Comparison of ENCODE assay signal across 9 cellular contexts in genomic region chr1:97145321-97145956, GRCh38.
DNase-seq lines count a peak whose midpoint lies in the region; ATAC-seq and TF ChIP-seq lines count a peak whose summit lies in the region.
"Had no signal": no experiment of that assay in that cellular context is flagged by ENCODE, and none has a peak within 500 bp of the region (broad histone marks: within the 10 kb centered on the region; RNA-seq: fewer than 3 reads in every experiment).

No MANE protein-coding gene starts in this region.

- H3K36me3 ChIP-seq in MG63 (no peaks in the 10 kb centered on the region), WERI-Rb-1 (no peaks in the 10 kb centered on the region)

- H3K4me3 ChIP-seq in AG09309 (ENCODE audit: control insufficient read depth, low read depth, low read length): no peak overlapping the region
- H3K4me3 ChIP-seq in MG63: no peak overlapping the region
- no peak overlapping the region for H3K4me3 ChIP-seq in WERI-Rb-1 (ENCODE audit: low read depth, low read length)

- ATAC-seq in GM21360 (IDR thresholded peaks at IDR 0.05; ENCODE audit: unreplicated experiment): no peak

- TF ChIP-seq CTCF in AG09309 (IDR thresholded peaks at IDR 0.05; ENCODE audit: control insufficient read depth, insufficient read depth, low read depth, low read length, missing control alignments) (no peak), WERI-Rb-1 (IDR thresholded peaks at IDR 0.05; ENCODE audit: low read depth, low read length) (no peak)

- DNase-seq in AG09309 (ENCODE audit: low read depth) (peak; percentile 94), MG63 (peak; percentile 89), caudate nucleus (lab: John Stamatoyannopoulos, UW) (peak in 45 of 61 donors; percentile 4 to 87 (median 52)), lung microvascular endothelial cell (ENCODE audit: low read depth in 2 of 2) (peak; percentile 67 to 93), WERI-Rb-1 (no peak), DMS114 treated with DMSO at 0.1 percent for 48 hours (lab: John Stamatoyannopoulos, UW; ENCODE audit: unreplicated experiment) (no peak)
- DNase-seq in stimulated activated CD8-positive, alpha-beta memory T cell treated with anti-CD3 and anti-CD28 coated beads, Interleukin-4, amount 100 ng/mL, for 48 hours: no peak
- DNase-seq: activated T-cell treated with anti-CD3 and anti-CD28 coated beads, Interleukin-2, amount 50 U/mL, for 1 hour had no signal

- no peaks in the 10 kb centered on the region for H3K9me3 ChIP-seq in MG63
- no peaks in the 10 kb centered on the region for H3K9me3 ChIP-seq in WERI-Rb-1 (ENCODE audit: severe bottlenecking)

- peak overlapping the region; percentile 79 for H3K27ac ChIP-seq in caudate nucleus (ENCODE audit: low read depth, low read length)
- H3K27ac ChIP-seq in WERI-Rb-1: no peak overlapping the region

- H3K27me3 ChIP-seq in MG63: no peaks in the 10 kb centered on the region
- H3K27me3 ChIP-seq in WERI-Rb-1 (ENCODE audit: insufficient read depth, low read depth, severe bottlenecking): no peaks in the 10 kb centered on the region

Comparison
In these comparisons a context has a peak if more than half of its experiments do, and no peak if none do; other contexts are left out.
1. DNase-seq: peak in AG09309 (single experiment), MG63 (single experiment), caudate nucleus (45 of 61) and lung microvascular endothelial cell (2 of 2); none in WERI-Rb-1 (single experiment), DMS114 treated with DMSO at 0.1 percent for 48 hours (single experiment) and stimulated activated CD8-positive, alpha-beta memory T cell treated with anti-CD3 and anti-CD28 coated beads, Interleukin-4, amount 100 ng/mL, for 48 hours (single experiment).